ENCODE assay signal across 2 cellular contexts in the genomic region with DNA sequence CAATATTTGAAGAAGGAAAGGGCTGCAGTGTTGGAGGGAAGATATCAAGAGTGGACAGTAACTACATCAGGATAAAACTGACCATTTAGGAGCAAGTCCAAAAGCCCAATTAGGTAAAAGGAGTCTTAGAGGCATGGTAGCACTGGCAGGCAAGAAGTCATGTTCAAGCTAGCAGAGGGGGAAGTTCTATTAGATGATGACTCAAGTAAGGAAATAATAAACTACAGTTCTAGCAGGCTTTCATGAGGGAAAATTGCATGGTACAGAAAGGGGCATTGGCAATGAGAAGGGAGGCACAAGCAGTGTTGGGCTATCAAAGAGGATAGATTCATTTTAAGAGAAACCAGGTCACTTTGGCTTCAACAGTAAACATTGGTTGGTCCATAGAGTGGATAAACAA.
TF ChIP-seq lines count a peak whose summit lies in the region.

No MANE protein-coding gene starts in this region.

TF ChIP-seq in IMR-90, 13 proteins besides CTCF, POLR2A, EP300 and RAD21:
- TF ChIP-seq CEBPB (IDR thresholded peaks at IDR 0.05; ENCODE audit: low read depth, low read length) (no peak), BHLHE40 (IDR thresholded peaks at IDR 0.05; ENCODE audit: low read depth, low read length) (no peak), MXI1 (IDR thresholded peaks at IDR 0.05; ENCODE audit: borderline replicate concordance, low read depth, low read length) (no peak), MAFK (IDR thresholded peaks at IDR 0.05; ENCODE audit: low read depth, low read length) (no peak), SMC3 (IDR thresholded peaks at IDR 0.05; ENCODE audit: low read depth, low read length) (no peak), FOS (IDR thresholded peaks at IDR 0.05; ENCODE audit: low read depth, low read length) (no peak), CHD1 (IDR thresholded peaks at IDR 0.05; ENCODE audit: low read depth, low read length) (no peak), RCOR1 (IDR thresholded peaks at IDR 0.05; ENCODE audit: insufficient replicate concordance, low read length) (no peak), RFX5 (IDR thresholded peaks at IDR 0.05; ENCODE audit: low read depth, low read length) (no peak), NFE2L2 (IDR thresholded peaks at IDR 0.05; ENCODE audit: low read depth, low read length) (no peak)
- TF ChIP-seq, protein P1, sequence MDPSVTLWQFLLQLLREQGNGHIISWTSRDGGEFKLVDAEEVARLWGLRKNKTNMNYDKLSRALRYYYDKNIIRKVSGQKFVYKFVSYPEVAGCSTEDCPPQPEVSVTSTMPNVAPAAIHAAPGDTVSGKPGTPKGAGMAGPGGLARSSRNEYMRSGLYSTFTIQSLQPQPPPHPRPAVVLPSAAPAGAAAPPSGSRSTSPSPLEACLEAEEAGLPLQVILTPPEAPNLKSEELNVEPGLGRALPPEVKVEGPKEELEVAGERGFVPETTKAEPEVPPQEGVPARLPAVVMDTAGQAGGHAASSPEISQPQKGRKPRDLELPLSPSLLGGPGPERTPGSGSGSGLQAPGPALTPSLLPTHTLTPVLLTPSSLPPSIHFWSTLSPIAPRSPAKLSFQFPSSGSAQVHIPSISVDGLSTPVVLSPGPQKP (IDR thresholded peaks at IDR 0.05; ENCODE audit: borderline replicate concordance, low read depth, low read length) = no peak

TF ChIP-seq in GM12878, 131 proteins besides CTCF, POLR2A, EP300 and RAD21:
- TF ChIP-seq ZNF384 (IDR thresholded peaks at IDR 0.05; ENCODE audit: borderline replicate concordance, low read depth, low read length) (no peak), ETV6 (conservative IDR thresholded peaks at IDR 0.05 in 1 of 2, IDR thresholded peaks at IDR 0.05 in 1 of 2; ENCODE audit: borderline replicate concordance in 1 of 2, low read depth in 1 of 2) (no peak)
- TF ChIP-seq, protein P2, sequence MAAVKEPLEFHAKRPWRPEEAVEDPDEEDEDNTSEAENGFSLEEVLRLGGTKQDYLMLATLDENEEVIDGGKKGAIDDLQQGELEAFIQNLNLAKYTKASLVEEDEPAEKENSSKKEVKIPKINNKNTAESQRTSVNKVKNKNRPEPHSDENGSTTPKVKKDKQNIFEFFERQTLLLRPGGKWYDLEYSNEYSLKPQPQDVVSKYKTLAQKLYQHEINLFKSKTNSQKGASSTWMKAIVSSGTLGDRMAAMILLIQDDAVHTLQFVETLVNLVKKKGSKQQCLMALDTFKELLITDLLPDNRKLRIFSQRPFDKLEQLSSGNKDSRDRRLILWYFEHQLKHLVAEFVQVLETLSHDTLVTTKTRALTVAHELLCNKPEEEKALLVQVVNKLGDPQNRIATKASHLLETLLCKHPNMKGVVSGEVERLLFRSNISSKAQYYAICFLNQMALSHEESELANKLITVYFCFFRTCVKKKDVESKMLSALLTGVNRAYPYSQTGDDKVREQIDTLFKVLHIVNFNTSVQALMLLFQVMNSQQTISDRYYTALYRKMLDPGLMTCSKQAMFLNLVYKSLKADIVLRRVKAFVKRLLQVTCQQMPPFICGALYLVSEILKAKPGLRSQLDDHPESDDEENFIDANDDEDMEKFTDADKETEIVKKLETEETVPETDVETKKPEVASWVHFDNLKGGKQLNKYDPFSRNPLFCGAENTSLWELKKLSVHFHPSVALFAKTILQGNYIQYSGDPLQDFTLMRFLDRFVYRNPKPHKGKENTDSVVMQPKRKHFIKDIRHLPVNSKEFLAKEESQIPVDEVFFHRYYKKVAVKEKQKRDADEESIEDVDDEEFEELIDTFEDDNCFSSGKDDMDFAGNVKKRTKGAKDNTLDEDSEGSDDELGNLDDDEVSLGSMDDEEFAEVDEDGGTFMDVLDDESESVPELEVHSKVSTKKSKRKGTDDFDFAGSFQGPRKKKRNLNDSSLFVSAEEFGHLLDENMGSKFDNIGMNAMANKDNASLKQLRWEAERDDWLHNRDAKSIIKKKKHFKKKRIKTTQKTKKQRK (IDR thresholded peaks at IDR 0.05; ENCODE audit: low read depth, low read length) = no peak
